Comparison of ENCODE assay signal across 19 cellular contexts in the genomic region with DNA sequence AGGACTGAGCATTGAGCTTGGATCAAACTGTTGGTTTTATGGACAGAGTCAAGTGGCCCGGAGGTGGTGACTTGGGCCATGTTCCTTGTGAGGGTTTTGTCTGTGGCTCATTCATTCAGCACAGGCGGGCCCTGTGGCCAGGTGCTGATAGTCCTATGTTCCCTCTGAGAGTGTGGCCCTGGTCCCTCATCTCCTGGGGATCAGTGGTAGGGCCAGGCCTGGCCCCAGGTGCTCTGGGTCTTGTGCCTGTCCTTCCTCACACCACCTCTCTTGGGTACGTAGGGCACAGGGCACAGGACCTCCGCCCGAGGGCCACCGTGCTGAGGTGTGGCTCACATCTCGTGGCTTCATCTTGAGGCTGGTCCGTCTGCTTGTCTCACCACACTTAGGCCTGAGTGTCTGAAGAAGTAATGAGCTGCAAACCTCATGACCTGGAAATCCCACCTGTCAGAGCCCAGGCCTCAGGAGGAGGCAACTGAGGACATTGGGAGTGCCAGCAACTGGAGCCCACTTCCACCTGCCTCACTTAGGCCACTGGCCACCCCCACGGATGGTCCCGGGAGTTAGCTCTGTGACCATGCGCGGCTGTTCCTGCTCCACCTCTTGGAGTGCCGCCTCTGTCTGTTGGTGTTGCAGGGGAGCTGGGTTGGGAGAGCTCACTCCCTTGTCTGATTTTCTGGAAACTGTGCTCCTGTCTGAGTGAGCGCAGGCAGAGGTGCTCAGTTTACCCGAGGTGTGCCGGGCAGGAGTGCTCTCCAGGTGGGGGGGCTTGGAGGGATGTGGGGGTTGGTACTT. TPM values are rescaled to one million over a fixed set of nuclear protein-coding genes. Genes with fewer than 3 reads are reported as not detected.
DNase-seq lines count a peak whose midpoint lies in the region; ATAC-seq and TF ChIP-seq lines count a peak whose summit lies in the region.
"Had no signal": no experiment of that assay in that cellular context is flagged by ENCODE, and none has a peak within 500 bp of the region (broad histone marks: within the 10 kb centered on the region; RNA-seq: fewer than 3 reads in every experiment).

No MANE protein-coding gene starts in this region.

- POLR2A ChIA-PET in RWPE1 (lab: Yijun Ruan, JAX; ENCODE audit: low non-redundant PET), result no interaction called here

- H3K18ac ChIP-seq in neuronal stem cell (ENCODE audit: low read length), result no peak overlapping the region

- no peak for TF ChIP-seq CTCF in RWPE1 (conservative IDR thresholded peaks at IDR 0.05; ENCODE audit: low read depth)

- H2AFZ ChIP-seq in neuronal stem cell (ENCODE audit: low read length), result no peak overlapping the region

- no peaks in the 10 kb centered on the region for H3K27me3 Mint-ChIP-seq in activated CD4-positive, alpha-beta T cell treated with anti-CD3 and anti-CD28 coated beads, Interleukin-2, amount 10 ng/mL, durations not matched to agents 24 days and 14 days
- no peaks in the 10 kb centered on the region for H3K27me3 Mint-ChIP-seq in effector memory CD8-positive, alpha-beta T cell
- H3K27me3 Mint-ChIP-seq: CD8-positive, alpha-beta memory T cell; IgD-negative memory B cell had no signal

- CTCF ChIA-PET in RWPE1 (lab: Yijun Ruan, JAX), result interaction anchor here (0.6 to 2.7 kb wide), 2 partner anchors 9 to 12 kb away, joined by 3 to 13 read pairs; no protein-coding TSS in a partner anchor

- H3K14ac ChIP-seq in neuronal stem cell (ENCODE audit: low read length), result peak overlapping the region; percentile 71

- peak overlapping the region; percentile 21 for H3K9ac ChIP-seq in neuronal stem cell (ENCODE audit: low read depth, low read length, poor library complexity)

- no peak overlapping the region for H2BK15ac ChIP-seq in neuronal stem cell (ENCODE audit: low read length)

- DNase-seq in activated CD4-positive, alpha-beta T cell treated with anti-CD3 and anti-CD28 coated beads, Interleukin-2, amount 10 ng/mL, durations not matched to agents 24 days and 14 days, result no peak
- DNase-seq in activated CD4-positive, alpha-beta T cell treated with anti-CD3 and anti-CD28 coated beads, Interleukin-2, amount 50 U/mL, for 48 hours, result no peak
- DNase-seq in effector memory CD8-positive, alpha-beta T cell, result no peak
- no peak for DNase-seq in neuronal stem cell (ENCODE audit: low spot score)
- no peak for DNase-seq in stimulated activated effector memory CD8-positive, alpha-beta T cell treated with anti-CD3 and anti-CD28 coated beads, Interleukin-12 subunit alpha, Interleukin-12 subunit beta, amount 100 ng/mL, for 72 hours (ENCODE audit: low spot score in 2 of 2)
- DNase-seq in RWPE1 (ENCODE audit: low spot score), result no peak
- no peak for DNase-seq in HuH-7.5 (ENCODE audit: low spot score)
- DNase-seq in inferior parietal cortex (ENCODE audit: extremely low spot score), result no peak
- DNase-seq: 8988T; CD8-positive, alpha-beta memory T cell; Kasumi-1; MM.1S; NCI-H1105; NCI-H1694; NCI-H2107; NCI-H2227 treated with DMSO at 0.1 percent for 48 hours; NCI-H524; SIG-M5 had no signal

- ATAC-seq in effector memory CD8-positive, alpha-beta T cell (replicated peaks), result no peak
- no peak for ATAC-seq in stimulated activated effector memory CD8-positive, alpha-beta T cell treated with anti-CD3 and anti-CD28 coated beads, Interleukin-12 subunit alpha, Interleukin-12 subunit beta, amount 100 ng/mL, for 72 hours

- no peak overlapping the region for H3K4ac ChIP-seq in neuronal stem cell (ENCODE audit: low read length)

- H3K36me3 Mint-ChIP-seq in activated CD4-positive, alpha-beta T cell treated with anti-CD3 and anti-CD28 coated beads, Interleukin-2, amount 10 ng/mL, durations not matched to agents 24 days and 14 days (ENCODE audit: low read depth), result peaks cover 4% of the 10 kb centered on the region
- H3K36me3 Mint-ChIP-seq in effector memory CD8-positive, alpha-beta T cell (ENCODE audit: insufficient read depth), result peaks cover 9% of the 10 kb centered on the region
- peaks cover 17% of the 10 kb centered on the region for H3K36me3 Mint-ChIP-seq in stimulated activated effector memory CD8-positive, alpha-beta T cell treated with anti-CD3 and anti-CD28 coated beads, Interleukin-12 subunit alpha, Interleukin-12 subunit beta, amount 100 ng/mL, for 72 hours

- no peak overlapping the region for H3K4me3 ChIP-seq in neuronal stem cell (ENCODE audit: low read length in 2 of 2)

- WGBS in neuronal stem cell (ENCODE audit: extremely low coverage in 2 of 2, insufficient read length in 2 of 2, insufficient replicate concordance in 1 of 2), 2 donors, result no CpG with 5 or more reads among the region's 16 CpGs

- H4K8ac ChIP-seq in neuronal stem cell (ENCODE audit: low read depth, low read length), result no peak overlapping the region

- H3K27ac Mint-ChIP-seq in activated CD4-positive, alpha-beta T cell treated with anti-CD3 and anti-CD28 coated beads, Interleukin-2, amount 10 ng/mL, durations not matched to agents 24 days and 14 days, result peak overlapping the region; percentile 34
- H3K27ac Mint-ChIP-seq in effector memory CD8-positive, alpha-beta T cell, result peak overlapping the region; percentile 19 to 74
- peak overlapping the region; percentile 68 for H3K27ac Mint-ChIP-seq in stimulated activated effector memory CD8-positive, alpha-beta T cell treated with anti-CD3 and anti-CD28 coated beads, Interleukin-12 subunit alpha, Interleukin-12 subunit beta, amount 100 ng/mL, for 72 hours

- H3K79me1 ChIP-seq in neuronal stem cell (ENCODE audit: low read depth, low read length), result peaks cover 34% of the 10 kb centered on the region

- no peak overlapping the region for H2BK5ac ChIP-seq in neuronal stem cell (ENCODE audit: low read length)

- peaks cover 18 to 21% of the 10 kb centered on the region in 2 donors for H3K36me3 ChIP-seq in neuronal stem cell (replicated peaks in 1 of 2; ENCODE audit: control insufficient read depth in 2 of 2, insufficient read depth in 2 of 2, low read length in 2 of 2)

- H4K91ac ChIP-seq in neuronal stem cell (ENCODE audit: low read depth, low read length, poor library complexity), result no peak overlapping the region

- no peak overlapping the region for H3K4me2 ChIP-seq in neuronal stem cell (ENCODE audit: insufficient read depth, low read length, poor library complexity, severe bottlenecking)

- H3K27ac ChIP-seq in neuronal stem cell (replicated peaks; ENCODE audit: low read length) (no peak overlapping the region), RWPE1 (no peak overlapping the region)

- H2BK120ac ChIP-seq in neuronal stem cell (ENCODE audit: low read depth, low read length), result no peak overlapping the region

- H3K4me1 ChIP-seq in neuronal stem cell (ENCODE audit: control insufficient read depth in 2 of 2, insufficient read depth in 1 of 2, low read depth in 1 of 2, low read length in 2 of 2), result peaks cover 0 to 3% of the 10 kb centered on the region in 2 donors

- peaks cover 3 to 9% of the 10 kb centered on the region in 2 donors for H3K9me3 ChIP-seq in neuronal stem cell (replicated peaks in 1 of 2; ENCODE audit: control insufficient read depth in 2 of 2, insufficient read depth in 1 of 2, low read depth in 1 of 2, low read length in 2 of 2)

- no peaks in the 10 kb centered on the region for H3K27me3 ChIP-seq in neuronal stem cell (ENCODE audit: control insufficient read depth in 3 of 3, insufficient read depth in 3 of 3, low read depth in 1 of 3, low read length in 3 of 3)

- no peak overlapping the region for H3K4me3 Mint-ChIP-seq in activated CD4-positive, alpha-beta T cell treated with anti-CD3 and anti-CD28 coated beads, Interleukin-2, amount 10 ng/mL, durations not matched to agents 24 days and 14 days
- H3K4me3 Mint-ChIP-seq in effector memory CD8-positive, alpha-beta T cell, result no peak overlapping the region
- no peak overlapping the region for H3K4me3 Mint-ChIP-seq in stimulated activated effector memory CD8-positive, alpha-beta T cell treated with anti-CD3 and anti-CD28 coated beads, Interleukin-12 subunit alpha, Interleukin-12 subunit beta, amount 100 ng/mL, for 72 hours
- H3K4me3 Mint-ChIP-seq: CD8-positive, alpha-beta memory T cell; IgD-negative memory B cell had no signal

- H2AK5ac ChIP-seq in neuronal stem cell (ENCODE audit: low read depth, low read length), result peak overlapping the region; percentile 46

- peaks cover 2% of the 10 kb centered on the region for H3K4me1 Mint-ChIP-seq in activated CD4-positive, alpha-beta T cell treated with anti-CD3 and anti-CD28 coated beads, Interleukin-2, amount 10 ng/mL, durations not matched to agents 24 days and 14 days
- H3K4me1 Mint-ChIP-seq in effector memory CD8-positive, alpha-beta T cell (ENCODE audit: low read depth in 2 of 2), result peaks cover 4 to 16% of the 10 kb centered on the region in 2 donors
- H3K4me1 Mint-ChIP-seq in stimulated activated effector memory CD8-positive, alpha-beta T cell treated with anti-CD3 and anti-CD28 coated beads, Interleukin-12 subunit alpha, Interleukin-12 subunit beta, amount 100 ng/mL, for 72 hours, result peaks cover 6% of the 10 kb centered on the region
- H3K4me1 Mint-ChIP-seq: IgD-negative memory B cell had no signal

- intact Hi-C loops in activated CD4-positive, alpha-beta T cell treated with anti-CD3 and anti-CD28 coated beads, Interleukin-2, amount 10 ng/mL, durations not matched to agents 24 days and 14 days (cut with micrococcal nuclease), result loop anchor here (10.0 kb wide), 1 partner anchor 47 kb away; no protein-coding TSS in a partner anchor

- H2BK12ac ChIP-seq in neuronal stem cell (ENCODE audit: low read length), result peak overlapping the region; percentile 2

- H3K9me3 Mint-ChIP-seq in activated CD4-positive, alpha-beta T cell treated with anti-CD3 and anti-CD28 coated beads, Interleukin-2, amount 10 ng/mL, durations not matched to agents 24 days and 14 days, result no peaks in the 10 kb centered on the region
- H3K9me3 Mint-ChIP-seq in effector memory CD8-positive, alpha-beta T cell, result no peaks in the 10 kb centered on the region
- no peaks in the 10 kb centered on the region for H3K9me3 Mint-ChIP-seq in stimulated activated effector memory CD8-positive, alpha-beta T cell treated with anti-CD3 and anti-CD28 coated beads, Interleukin-12 subunit alpha, Interleukin-12 subunit beta, amount 100 ng/mL, for 72 hours
- H3K9me3 Mint-ChIP-seq: CD8-positive, alpha-beta memory T cell; IgD-negative memory B cell had no signal

- H3K23ac ChIP-seq in neuronal stem cell (ENCODE audit: low read depth, low read length, poor library complexity), result no peak overlapping the region

RNA-seq across cellular contexts. Expression of a gene that starts 53.4 kb away (rescaled TPM):
- total RNA-seq in activated CD4-positive, alpha-beta T cell treated with anti-CD3 and anti-CD28 coated beads, Interleukin-2, amount 10 ng/mL, durations not matched to agents 24 days and 14 days, result 49.2 and 52.0 TPM in 2 replicates
- polyA plus RNA-seq in neuronal stem cell (2013, experiment 1 of 2), result 17.8 TPM
- polyA plus RNA-seq in neuronal stem cell (2013, experiment 2 of 2), result 18.4 TPM
